In the genomic region with DNA sequence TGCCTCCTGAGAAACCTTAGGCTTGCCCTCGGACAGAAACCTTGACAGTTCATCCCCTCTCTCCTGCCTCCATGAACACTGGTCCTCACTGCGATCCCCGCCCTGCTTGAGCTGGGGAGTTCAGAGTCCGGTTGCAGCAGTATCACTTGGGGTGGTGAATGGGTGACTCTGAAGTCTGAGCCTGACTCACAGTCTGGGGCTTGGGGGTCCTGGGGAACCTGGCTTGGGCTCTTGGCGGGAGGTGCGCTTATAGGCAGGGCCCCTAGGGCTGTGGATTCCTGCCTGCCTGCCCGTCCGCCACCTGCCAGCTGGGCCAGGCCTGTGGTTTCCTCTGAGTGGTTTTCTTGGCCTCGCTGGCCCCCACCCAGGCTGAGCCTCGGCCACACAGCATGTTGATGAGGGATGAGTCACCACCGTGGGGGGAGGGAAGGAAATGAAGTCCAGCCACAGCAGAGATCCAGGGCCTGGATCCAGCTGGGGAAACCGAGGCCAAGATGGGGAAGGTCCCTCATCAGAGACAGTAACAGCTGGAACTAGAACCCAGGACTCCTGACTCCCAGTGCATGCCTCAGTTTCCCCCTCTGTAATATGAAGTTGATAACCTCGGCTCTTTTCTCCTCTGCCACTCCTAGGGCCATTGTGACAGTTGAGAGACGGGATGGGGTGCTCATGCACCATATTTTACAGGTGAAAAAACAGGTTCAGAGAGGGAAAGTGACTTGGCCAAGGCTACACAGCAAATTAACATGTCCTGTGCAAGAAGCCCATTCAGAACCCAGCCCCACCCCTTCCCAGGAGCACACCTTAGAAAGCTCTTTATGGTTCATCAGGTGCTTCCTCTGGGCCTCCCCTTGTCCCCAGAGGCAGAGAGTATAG, we compare ENCODE assay signal across 8 cellular contexts. TPM values are rescaled to one million over a fixed set of nuclear protein-coding genes. Genes with fewer than 3 reads are reported as not detected.
DNase-seq lines count a peak whose midpoint lies in the region; ATAC-seq and TF ChIP-seq lines count a peak whose summit lies in the region.

No MANE protein-coding gene starts in this region.

- H3K27me3 Mint-ChIP-seq in activated T-helper 1 cell treated with anti-CD3 and anti-CD28 coated beads, Interleukin-12 subunit alpha, Interleukin-12 subunit beta, Interleukin-2, Interleukin-4 antibody, amounts not matched to agents 30 ng/mL and 10 ng/mL and 1 ng/mL, durations not matched to agents 14 hours and 24 hours and 36 hours (ENCODE audit: insufficient read depth) = no peaks in the 10 kb centered on the region

- H3K36me3 Mint-ChIP-seq in activated T-helper 1 cell treated with anti-CD3 and anti-CD28 coated beads, Interleukin-12 subunit alpha, Interleukin-12 subunit beta, Interleukin-2, Interleukin-4 antibody, amounts not matched to agents 30 ng/mL and 10 ng/mL and 1 ng/mL, durations not matched to agents 14 hours and 24 hours and 36 hours (ENCODE audit: low read depth) = no peaks in the 10 kb centered on the region

- no peak for TF ChIP-seq CTCF in gastrocnemius medialis (IDR thresholded peaks at IDR 0.05 in 4 of 5, conservative IDR thresholded peaks at IDR 0.05 in 1 of 5)

- DNase-seq in GF-D8 (lab: John Stamatoyannopoulos, UW) (peak; percentile 73), MG63 (peak; percentile 98), cardiac septum (ENCODE audit: low spot score) (peak; percentile 88), gastrocnemius medialis (peak; percentile 89 to 94), NCI-H748 (lab: John Stamatoyannopoulos, UW; ENCODE audit: unreplicated experiment) (no peak), HuH-7.5 (ENCODE audit: low spot score) (no peak)
- peak; percentile 8 for DNase-seq in activated T-helper 1 cell treated with anti-CD3 and anti-CD28 coated beads, Interleukin-12 subunit alpha, Interleukin-12 subunit beta, Interleukin-2, Interleukin-4 antibody, amounts not matched to agents 30 ng/mL and 10 ng/mL and 1 ng/mL, durations not matched to agents 14 hours and 24 hours and 36 hours (ENCODE audit: low spot score)

- H3K4me3 Mint-ChIP-seq in activated T-helper 1 cell treated with anti-CD3 and anti-CD28 coated beads, Interleukin-12 subunit alpha, Interleukin-12 subunit beta, Interleukin-2, Interleukin-4 antibody, amounts not matched to agents 30 ng/mL and 10 ng/mL and 1 ng/mL, durations not matched to agents 14 hours and 24 hours and 36 hours = no peak overlapping the region

- H3K4me3 ChIP-seq in MG63 (no peak overlapping the region), gastrocnemius medialis (no peak overlapping the region)

- in situ Hi-C loops in gastrocnemius medialis (cut with MboI; ENCODE audit: low sequenced_read_pairs in 4 of 4) = loop anchor here in 1 of 4 donors (25.0 kb wide), 1 partner anchor 99 kb away; the partner anchor contains the start of gene TPX2

- H3K4me1 Mint-ChIP-seq in activated T-helper 1 cell treated with anti-CD3 and anti-CD28 coated beads, Interleukin-12 subunit alpha, Interleukin-12 subunit beta, Interleukin-2, Interleukin-4 antibody, amounts not matched to agents 30 ng/mL and 10 ng/mL and 1 ng/mL, durations not matched to agents 14 hours and 24 hours and 36 hours (ENCODE audit: low read depth) = peaks cover 7% of the 10 kb centered on the region

- no peak overlapping the region for H3K27ac Mint-ChIP-seq in activated T-helper 1 cell treated with anti-CD3 and anti-CD28 coated beads, Interleukin-12 subunit alpha, Interleukin-12 subunit beta, Interleukin-2, Interleukin-4 antibody, amounts not matched to agents 30 ng/mL and 10 ng/mL and 1 ng/mL, durations not matched to agents 14 hours and 24 hours and 36 hours

- ATAC-seq in GM21619 (IDR thresholded peaks at IDR 0.05; ENCODE audit: unreplicated experiment) (peak; percentile 70), gastrocnemius medialis (peak; percentile 81 to 96)

- H3K9me3 Mint-ChIP-seq in activated T-helper 1 cell treated with anti-CD3 and anti-CD28 coated beads, Interleukin-12 subunit alpha, Interleukin-12 subunit beta, Interleukin-2, Interleukin-4 antibody, amounts not matched to agents 30 ng/mL and 10 ng/mL and 1 ng/mL, durations not matched to agents 14 hours and 24 hours and 36 hours = no peaks in the 10 kb centered on the region

- H3K4me1 ChIP-seq in gastrocnemius medialis = peaks cover 14 to 33% of the 10 kb centered on the region in 2 donors

- no peaks in the 10 kb centered on the region; the same call in 1 of the 2 replicates for H3K9me3 ChIP-seq in MG63
- no peaks in the 10 kb centered on the region for H3K9me3 ChIP-seq in gastrocnemius medialis

- H3K36me3 ChIP-seq in MG63 (no peaks in the 10 kb centered on the region), gastrocnemius medialis (peaks cover 0 to 4% of the 10 kb centered on the region in 2 donors)

- no peak for TF ChIP-seq POLR2A in gastrocnemius medialis (IDR thresholded peaks at IDR 0.05)

- peak overlapping the region; percentile 79 to 95 (median 80) for H3K27ac ChIP-seq in gastrocnemius medialis

- intact Hi-C loops in activated T-helper 1 cell treated with anti-CD3 and anti-CD28 coated beads, Interleukin-12 subunit alpha, Interleukin-12 subunit beta, Interleukin-2, Interleukin-4 antibody, amounts not matched to agents 30 ng/mL and 10 ng/mL and 1 ng/mL, durations not matched to agents 14 hours and 24 hours and 36 hours (cut with micrococcal nuclease) = no loop called here
- intact Hi-C loops in cardiac septum (cut with DNase I) (loop anchor here (10.0 kb wide), 1 partner anchor 171 kb away; no protein-coding TSS in a partner anchor), gastrocnemius medialis (cut with DNase I; ENCODE audit: low total_unique reads) (loop anchor here (2.0 to 10.0 kb wide), 3 partner anchors 13 to 279 kb away; partner anchors contain the start of gene TPX2)

- H3K27me3 ChIP-seq in MG63 = no peaks in the 10 kb centered on the region
- no peaks in the 10 kb centered on the region for H3K27me3 ChIP-seq in gastrocnemius medialis

RNA-seq across cellular contexts. Expression of gene FOXS1, which starts 9.2 kb away (rescaled TPM):
- total RNA-seq in MG63 (2014; rRNA removed; shearing (Covaris generic); ENCODE audit: low replicate concordance) = 0.07 TPM in 1 of 2 replicates, not detected in the other
- total RNA-seq in activated T-helper 1 cell treated with anti-CD3 and anti-CD28 coated beads, Interleukin-12 subunit alpha, Interleukin-12 subunit beta, Interleukin-2, Interleukin-4 antibody, amounts not matched to agents 30 ng/mL and 10 ng/mL and 1 ng/mL, durations not matched to agents 14 hours and 24 hours and 36 hours = not detected in 2 replicates
- total RNA-seq in cardiac septum = 6.1 TPM
- total RNA-seq in gastrocnemius medialis = under 1 TPM in 1 of 4 donors, not detected in 3; 0.33 TPM

RNA-seq across cellular contexts. Expression of gene MYLK2, which starts 17.1 kb away (rescaled TPM):
- total RNA-seq in MG63 (2014; rRNA removed; shearing (Covaris generic); ENCODE audit: low replicate concordance) = not detected in 2 replicates
- 0.29 and 0.44 TPM in 2 replicates for total RNA-seq in activated T-helper 1 cell treated with anti-CD3 and anti-CD28 coated beads, Interleukin-12 subunit alpha, Interleukin-12 subunit beta, Interleukin-2, Interleukin-4 antibody, amounts not matched to agents 30 ng/mL and 10 ng/mL and 1 ng/mL, durations not matched to agents 14 hours and 24 hours and 36 hours
- total RNA-seq in cardiac septum (0.11 TPM), gastrocnemius medialis (100 to 1,000 TPM in 2 of 4 donors, 10 to 100 TPM in 2; 17.2 to 255 (median 88.4) TPM)

RNA-seq across cellular contexts. Expression of gene DUSP15, which starts 34.1 kb away (rescaled TPM):
- 1.3 and 1.9 TPM in 2 replicates for total RNA-seq in MG63 (2014; rRNA removed; shearing (Covaris generic); ENCODE audit: low replicate concordance)
- total RNA-seq in activated T-helper 1 cell treated with anti-CD3 and anti-CD28 coated beads, Interleukin-12 subunit alpha, Interleukin-12 subunit beta, Interleukin-2, Interleukin-4 antibody, amounts not matched to agents 30 ng/mL and 10 ng/mL and 1 ng/mL, durations not matched to agents 14 hours and 24 hours and 36 hours = not detected in 2 replicates
- total RNA-seq in cardiac septum (3.4 TPM), gastrocnemius medialis (1 to 10 TPM in 1 of 4 donors, not detected in 3; 1.1 TPM)

RNA-seq across cellular contexts. Expression of gene TTLL9, which starts 34.2 kb away (rescaled TPM):
- total RNA-seq in MG63 (2014; rRNA removed; shearing (Covaris generic); ENCODE audit: low replicate concordance) = not detected in 2 replicates
- total RNA-seq in activated T-helper 1 cell treated with anti-CD3 and anti-CD28 coated beads, Interleukin-12 subunit alpha, Interleukin-12 subunit beta, Interleukin-2, Interleukin-4 antibody, amounts not matched to agents 30 ng/mL and 10 ng/mL and 1 ng/mL, durations not matched to agents 14 hours and 24 hours and 36 hours = not detected in 2 replicates
- total RNA-seq in cardiac septum (not detected), gastrocnemius medialis (not detected)

Comparison
In these comparisons a context has a peak if more than half of its experiments do, and no peak if none do; other contexts are left out.
1. DNase-seq: peak in GF-D8 (single experiment), MG63 (single experiment), activated T-helper 1 cell treated with anti-CD3 and anti-CD28 coated beads, Interleukin-12 subunit alpha, Interleukin-12 subunit beta, Interleukin-2, Interleukin-4 antibody, amounts not matched to agents 30 ng/mL and 10 ng/mL and 1 ng/mL, durations not matched to agents 14 hours and 24 hours and 36 hours (single experiment), cardiac septum (single experiment) and gastrocnemius medialis (2 of 2); none in NCI-H748 (single experiment) and HuH-7.5 (single experiment).
2. RNA of gene MYLK2, which starts 17.1 kb away (total RNA-seq): 17.2 to 255 TPM in gastrocnemius medialis; 0.29 to 0.44 TPM in activated T-helper 1 cell treated with anti-CD3 and anti-CD28 coated beads, Interleukin-12 subunit alpha, Interleukin-12 subunit beta, Interleukin-2, Interleukin-4 antibody, amounts not matched to agents 30 ng/mL and 10 ng/mL and 1 ng/mL, durations not matched to agents 14 hours and 24 hours and 36 hours, 0.11 TPM in cardiac septum (single experiment) and not detected in MG63; every median in the first group is over 10 times any median in the second.